ENCODE assay signal across 24 cellular contexts in genomic region chr1:153607381-153607780, GRCh38. TPM values are rescaled to one million over a fixed set of nuclear protein-coding genes. Genes with fewer than 3 reads are reported as not detected.
DNase-seq lines count a peak whose midpoint lies in the region; ATAC-seq, FAIRE-seq and TF ChIP-seq lines count a peak whose summit lies in the region.
"Had no signal": no experiment of that assay in that cellular context is flagged by ENCODE, and none has a peak within 500 bp of the region (broad histone marks: within the 10 kb centered on the region; RNA-seq: fewer than 3 reads in every experiment).

No MANE protein-coding gene starts in this region.

- FAIRE-seq in urothelium cell line (lab: Jason Lieb, UNC), result no peak

- H3K27ac ChIP-seq in left ventricle myocardium inferior (replicated peaks), result peak overlapping the region; percentile 90
- no peak overlapping the region for H3K27ac ChIP-seq in ovary

- WGBS in ovary, 3 donors, result 86 to 92% (median 91%) methylated on average over 8 of the region's 8 CpGs

- no peak for TF ChIP-seq CTCF in left ventricle myocardium inferior (IDR thresholded peaks at IDR 0.05; ENCODE audit: borderline replicate concordance)
- no peak for TF ChIP-seq CTCF in epithelial cell of proximal tubule (conservative IDR thresholded peaks at IDR 0.05; ENCODE audit: low read depth, low read length)
- TF ChIP-seq CTCF in ovary (IDR thresholded peaks at IDR 0.05), result no peak

- no peaks in the 10 kb centered on the region for H3K9me3 Mint-ChIP-seq in activated T-helper 17 cell treated with anti-CD3 and anti-CD28 coated beads, Interleukin-2, amount 50 U/mL, for 72 hours
- H3K9me3 Mint-ChIP-seq: activated T-helper 1 cell treated with anti-CD3 and anti-CD28 coated beads, Interleukin-12 subunit alpha, Interleukin-12 subunit beta, Interleukin-2, Interleukin-4 antibody, amounts not matched to agents 30 ng/mL and 10 ng/mL and 1 ng/mL, durations not matched to agents 14 hours and 24 hours and 36 hours; CD4-positive, alpha-beta T cell; endodermal cell; immature natural killer cell had no signal

- intact Hi-C loops in left ventricle myocardium inferior (cut with micrococcal nuclease), result no loop called here
- intact Hi-C loops in left ventricle myocardium superior (cut with micrococcal nuclease), result no loop called here
- intact Hi-C loops in ovary (cut with DNase I), result no loop called here

- DNase-seq in left ventricle myocardium inferior (no peak), left ventricle myocardium superior (no peak), epithelial cell of proximal tubule (ENCODE audit: low read depth) (no peak), ovary (no peak), urothelium cell line (ENCODE audit: low spot score) (peak; percentile 3)
- DNase-seq in activated T-cell treated with anti-CD3 and anti-CD28 coated beads, Interleukin-2, amount 50 U/mL, for 1 hour, result no peak
- DNase-seq: ACHN; activated CD8-positive, alpha-beta T cell treated with anti-CD3 and anti-CD28 coated beads, Interleukin-2, amount 10 ng/mL, durations not matched to agents 7 days and 5 days; adrenal gland; CD4-positive, alpha-beta T cell; cerebellar nuclear complex; DND-41; immature natural killer cell; midbrain; NCI-H2081 treated with DMSO at 0.1 percent for 48 hours; NCI-H748 treated with DMSO at 0.1 percent for 48 hours; RPMI8226; T-helper 1 cell had no signal

- H3K27me3 Mint-ChIP-seq in activated T-helper 17 cell treated with anti-CD3 and anti-CD28 coated beads, Interleukin-2, amount 50 U/mL, for 72 hours, result no peaks in the 10 kb centered on the region
- H3K27me3 Mint-ChIP-seq: CD4-positive, alpha-beta T cell had no signal

- H3K36me3 ChIP-seq in left ventricle myocardium inferior (peaks cover 29% of the 10 kb centered on the region), ovary (no peaks in the 10 kb centered on the region)

- TF ChIP-seq POLR2A in ovary (IDR thresholded peaks at IDR 0.05), result no peak

- TF ChIP-seq EP300 in ovary (IDR thresholded peaks at IDR 0.05), result no peak

- H3K27me3 ChIP-seq in left ventricle myocardium inferior (ENCODE audit: low read depth) (no peaks in the 10 kb centered on the region), ovary (no peaks in the 10 kb centered on the region)
- H3K27me3 ChIP-seq: adrenal gland had no signal

- peaks cover 54% of the 10 kb centered on the region for H3K4me1 ChIP-seq in left ventricle myocardium inferior
- H3K4me1 ChIP-seq in ovary (ENCODE audit: insufficient read depth), result peaks cover 29% of the 10 kb centered on the region

- H3K4me3 ChIP-seq in left ventricle myocardium inferior (peak overlapping the region; percentile 67), epithelial cell of proximal tubule (ENCODE audit: low read depth, low read length) (peak overlapping the region; percentile 99), ovary (peak overlapping the region; percentile 24)

- no peak overlapping the region for H3K27ac Mint-ChIP-seq in activated T-helper 17 cell treated with anti-CD3 and anti-CD28 coated beads, Interleukin-2, amount 50 U/mL, for 72 hours
- H3K27ac Mint-ChIP-seq: activated CD8-positive, alpha-beta T cell treated with anti-CD3 and anti-CD28 coated beads, Interleukin-2, amount 10 ng/mL, durations not matched to agents 7 days and 5 days; activated T-helper 1 cell treated with anti-CD3 and anti-CD28 coated beads, Interleukin-12 subunit alpha, Interleukin-12 subunit beta, Interleukin-2, Interleukin-4 antibody, amounts not matched to agents 30 ng/mL and 10 ng/mL and 1 ng/mL, durations not matched to agents 14 hours and 24 hours and 36 hours; CD4-positive, alpha-beta T cell; endodermal cell; immature natural killer cell had no signal

- H3K4me3 Mint-ChIP-seq in activated T-helper 17 cell treated with anti-CD3 and anti-CD28 coated beads, Interleukin-2, amount 50 U/mL, for 72 hours, result no peak overlapping the region
- H3K4me3 Mint-ChIP-seq: activated CD8-positive, alpha-beta T cell treated with anti-CD3 and anti-CD28 coated beads, Interleukin-2, amount 10 ng/mL, durations not matched to agents 7 days and 5 days; activated T-helper 1 cell treated with anti-CD3 and anti-CD28 coated beads, Interleukin-12 subunit alpha, Interleukin-12 subunit beta, Interleukin-2, Interleukin-4 antibody, amounts not matched to agents 30 ng/mL and 10 ng/mL and 1 ng/mL, durations not matched to agents 14 hours and 24 hours and 36 hours; CD4-positive, alpha-beta T cell; endodermal cell; immature natural killer cell had no signal

- H3K4me1 Mint-ChIP-seq in activated T-helper 17 cell treated with anti-CD3 and anti-CD28 coated beads, Interleukin-2, amount 50 U/mL, for 72 hours, result no peaks in the 10 kb centered on the region
- H3K4me1 Mint-ChIP-seq: immature natural killer cell had no signal

- H3K36me3 Mint-ChIP-seq in activated T-helper 17 cell treated with anti-CD3 and anti-CD28 coated beads, Interleukin-2, amount 50 U/mL, for 72 hours (ENCODE audit: low read depth), result no peaks in the 10 kb centered on the region
- H3K36me3 Mint-ChIP-seq: immature natural killer cell had no signal

- ATAC-seq in left ventricle myocardium superior (no peak), HG02798 (IDR thresholded peaks at IDR 0.05; ENCODE audit: poor library complexity, unreplicated experiment) (no peak)
- ATAC-seq in activated T-helper 17 cell treated with anti-CD3 and anti-CD28 coated beads, Interleukin-2, amount 50 U/mL, for 72 hours (replicated peaks), result no peak
- ATAC-seq: activated CD8-positive, alpha-beta T cell treated with anti-CD3 and anti-CD28 coated beads, Interleukin-2, amount 10 ng/mL, durations not matched to agents 7 days and 5 days had no signal

- H3K9me3 ChIP-seq in left ventricle myocardium inferior (replicated peaks), result no peaks in the 10 kb centered on the region
- no peaks in the 10 kb centered on the region for H3K9me3 ChIP-seq in ovary
- H3K9me3 ChIP-seq: adrenal gland had no signal

RNA-seq across cellular contexts. Expression of gene S100A16, which starts 5.6 kb away (rescaled TPM):
- 38.8 TPM for total RNA-seq in left ventricle myocardium inferior
- 42.2 TPM for total RNA-seq in left ventricle myocardium superior
- 832 and 1,016 TPM in 2 replicates for total RNA-seq in epithelial cell of proximal tubule
- total RNA-seq in ovary, result 100 to 1,000 TPM in 2 of 7 donors, 10 to 100 TPM in 5; 40.7 to 110 (median 67.3) TPM
- polyA plus RNA-seq in ovary, result 100 to 1,000 TPM; 117 to 200 TPM
- total RNA-seq in activated T-helper 17 cell treated with anti-CD3 and anti-CD28 coated beads, Interleukin-2, amount 50 U/mL, for 72 hours, result not detected
- total RNA-seq: activated CD8-positive, alpha-beta T cell treated with anti-CD3 and anti-CD28 coated beads, Interleukin-2, amount 10 ng/mL, durations not matched to agents 7 days and 5 days; activated T-helper 1 cell treated with anti-CD3 and anti-CD28 coated beads, Interleukin-12 subunit alpha, Interleukin-12 subunit beta, Interleukin-2, Interleukin-4 antibody, amounts not matched to agents 30 ng/mL and 10 ng/mL and 1 ng/mL, durations not matched to agents 14 hours and 24 hours and 36 hours; CD4-positive, alpha-beta T cell had no signal
- polyA plus RNA-seq: immature natural killer cell had no signal

RNA-seq across cellular contexts. Expression of gene S100A14, which starts 8.7 kb away (rescaled TPM):
- total RNA-seq in left ventricle myocardium inferior, result 6.5 TPM
- total RNA-seq in left ventricle myocardium superior, result 5.7 TPM
- 11.2 and 43.8 TPM in 2 replicates for total RNA-seq in epithelial cell of proximal tubule
- 10 to 100 TPM in 1 of 7 donors, 1 to 10 TPM in 4, not detected in 2; 1.3 to 19.8 (median 2.9) TPM for total RNA-seq in ovary
- polyA plus RNA-seq in ovary, result under 1 TPM; 0.40 to 0.68 TPM
- total RNA-seq in activated T-helper 17 cell treated with anti-CD3 and anti-CD28 coated beads, Interleukin-2, amount 50 U/mL, for 72 hours, result under 1 TPM in 1 of 2 donors, not detected in 1; 0.71 TPM
- total RNA-seq: activated CD8-positive, alpha-beta T cell treated with anti-CD3 and anti-CD28 coated beads, Interleukin-2, amount 10 ng/mL, durations not matched to agents 7 days and 5 days; CD4-positive, alpha-beta T cell; glomerular endothelial cell had no signal
- polyA plus RNA-seq: immature natural killer cell had no signal

RNA-seq across cellular contexts. Expression of gene S100A13, which starts 19.9 kb away (rescaled TPM):
- total RNA-seq in left ventricle myocardium inferior (131 TPM), left ventricle myocardium superior (124 TPM), epithelial cell of proximal tubule (186 and 345 TPM in 2 replicates), ovary (100 to 1,000 TPM in 4 of 7 donors, 10 to 100 TPM in 3; 73.2 to 263 (median 103) TPM)
- polyA plus RNA-seq in ovary, result 100 to 1,000 TPM; 179 to 560 TPM
- 1 to 10 TPM; 6.8 to 7.9 TPM for total RNA-seq in activated T-helper 17 cell treated with anti-CD3 and anti-CD28 coated beads, Interleukin-2, amount 50 U/mL, for 72 hours

RNA-seq across cellular contexts. Expression of gene S100A1, which starts 20.9 kb away (rescaled TPM):
- total RNA-seq in left ventricle myocardium inferior, result 2,012 TPM
- total RNA-seq in left ventricle myocardium superior, result 2,048 TPM
- 1.3 and 16.5 TPM in 2 replicates for total RNA-seq in epithelial cell of proximal tubule
- 10 to 100 TPM in 2 of 7 donors, 1 to 10 TPM in 3, under 1 TPM in 1, not detected in 1; 0.91 to 77.2 (median 4.8) TPM for total RNA-seq in ovary
- 1 to 10 TPM in 1 of 2 donors, under 1 TPM in 1; 0.97 to 1.2 TPM for polyA plus RNA-seq in ovary
- not detected for total RNA-seq in activated T-helper 17 cell treated with anti-CD3 and anti-CD28 coated beads, Interleukin-2, amount 50 U/mL, for 72 hours
- total RNA-seq: activated CD8-positive, alpha-beta T cell treated with anti-CD3 and anti-CD28 coated beads, Interleukin-2, amount 10 ng/mL, durations not matched to agents 7 days and 5 days; activated T-helper 1 cell treated with anti-CD3 and anti-CD28 coated beads, Interleukin-12 subunit alpha, Interleukin-12 subunit beta, Interleukin-2, Interleukin-4 antibody, amounts not matched to agents 30 ng/mL and 10 ng/mL and 1 ng/mL, durations not matched to agents 14 hours and 24 hours and 36 hours; CD4-positive, alpha-beta T cell; glomerular endothelial cell; ureter had no signal
- polyA plus RNA-seq: immature natural killer cell had no signal

RNA-seq across cellular contexts. Expression of gene CHTOP, which starts 26.5 kb away (rescaled TPM):
- total RNA-seq in left ventricle myocardium inferior, result 75.5 TPM
- total RNA-seq in left ventricle myocardium superior, result 73.3 TPM
- total RNA-seq in epithelial cell of proximal tubule, result 53.0 and 64.7 TPM in 2 replicates
- total RNA-seq in ovary, result 10 to 100 TPM; 54.0 to 91.1 (median 79.0) TPM
- 10 to 100 TPM; 66.3 to 72.9 TPM for polyA plus RNA-seq in ovary
- 10 to 100 TPM; 70.6 to 88.6 TPM for total RNA-seq in activated T-helper 17 cell treated with anti-CD3 and anti-CD28 coated beads, Interleukin-2, amount 50 U/mL, for 72 hours

Comparison
In these comparisons a context has a peak if more than half of its experiments do, and no peak if none do; other contexts are left out.
1. H3K4me3 ChIP-seq: peak in every context shown above with its lines; median percentile 99 in epithelial cell of proximal tubule; 67 in left ventricle myocardium inferior; 24 in ovary.
2. RNA of gene S100A16, which starts 5.6 kb away (total RNA-seq): 832 to 1,016 TPM in epithelial cell of proximal tubule, 40.7 to 110 TPM in ovary, 42.2 TPM in left ventricle myocardium superior (single experiment) and 38.8 TPM in left ventricle myocardium inferior (single experiment); not detected in activated T-helper 17 cell treated with anti-CD3 and anti-CD28 coated beads, Interleukin-2, amount 50 U/mL, for 72 hours; every median in the first group is over 10 times any median in the second.
3. RNA of gene S100A13, which starts 19.9 kb away (total RNA-seq): 186 to 345 TPM in epithelial cell of proximal tubule, 131 TPM in left ventricle myocardium inferior (single experiment), 124 TPM in left ventricle myocardium superior (single experiment) and 73.2 to 263 TPM in ovary; 6.8 to 7.9 TPM in activated T-helper 17 cell treated with anti-CD3 and anti-CD28 coated beads, Interleukin-2, amount 50 U/mL, for 72 hours; every median in the first group is over 4 times any median in the second.